Comparison of ENCODE assay signal across 1 cellular context in the genomic region with DNA sequence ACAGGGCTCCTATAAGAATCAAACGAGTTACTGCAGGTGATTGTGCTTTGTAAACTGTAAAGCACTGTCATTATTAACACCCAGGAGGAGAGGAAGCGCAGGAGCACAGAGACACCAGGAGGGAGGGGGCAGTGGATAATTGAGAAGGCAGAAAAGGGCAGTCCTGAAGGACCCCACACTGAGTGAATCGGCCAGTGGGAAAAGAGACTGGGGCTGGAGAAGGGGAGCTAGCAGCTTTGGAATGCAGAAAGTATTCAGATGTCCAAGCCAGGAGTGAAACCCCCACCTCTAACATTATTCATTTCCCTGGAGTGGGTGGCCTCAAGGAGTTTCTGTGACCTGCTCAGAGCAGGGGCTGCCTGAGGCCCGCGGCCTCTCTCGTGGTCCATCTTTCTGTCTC.
TF ChIP-seq lines count a peak whose summit lies in the region.

No MANE protein-coding gene starts in this region.

TF ChIP-seq in GM23338, 12 proteins besides CTCF, POLR2A, EP300 and RAD21 (continued from another document):
- TF ChIP-seq, protein P1, sequence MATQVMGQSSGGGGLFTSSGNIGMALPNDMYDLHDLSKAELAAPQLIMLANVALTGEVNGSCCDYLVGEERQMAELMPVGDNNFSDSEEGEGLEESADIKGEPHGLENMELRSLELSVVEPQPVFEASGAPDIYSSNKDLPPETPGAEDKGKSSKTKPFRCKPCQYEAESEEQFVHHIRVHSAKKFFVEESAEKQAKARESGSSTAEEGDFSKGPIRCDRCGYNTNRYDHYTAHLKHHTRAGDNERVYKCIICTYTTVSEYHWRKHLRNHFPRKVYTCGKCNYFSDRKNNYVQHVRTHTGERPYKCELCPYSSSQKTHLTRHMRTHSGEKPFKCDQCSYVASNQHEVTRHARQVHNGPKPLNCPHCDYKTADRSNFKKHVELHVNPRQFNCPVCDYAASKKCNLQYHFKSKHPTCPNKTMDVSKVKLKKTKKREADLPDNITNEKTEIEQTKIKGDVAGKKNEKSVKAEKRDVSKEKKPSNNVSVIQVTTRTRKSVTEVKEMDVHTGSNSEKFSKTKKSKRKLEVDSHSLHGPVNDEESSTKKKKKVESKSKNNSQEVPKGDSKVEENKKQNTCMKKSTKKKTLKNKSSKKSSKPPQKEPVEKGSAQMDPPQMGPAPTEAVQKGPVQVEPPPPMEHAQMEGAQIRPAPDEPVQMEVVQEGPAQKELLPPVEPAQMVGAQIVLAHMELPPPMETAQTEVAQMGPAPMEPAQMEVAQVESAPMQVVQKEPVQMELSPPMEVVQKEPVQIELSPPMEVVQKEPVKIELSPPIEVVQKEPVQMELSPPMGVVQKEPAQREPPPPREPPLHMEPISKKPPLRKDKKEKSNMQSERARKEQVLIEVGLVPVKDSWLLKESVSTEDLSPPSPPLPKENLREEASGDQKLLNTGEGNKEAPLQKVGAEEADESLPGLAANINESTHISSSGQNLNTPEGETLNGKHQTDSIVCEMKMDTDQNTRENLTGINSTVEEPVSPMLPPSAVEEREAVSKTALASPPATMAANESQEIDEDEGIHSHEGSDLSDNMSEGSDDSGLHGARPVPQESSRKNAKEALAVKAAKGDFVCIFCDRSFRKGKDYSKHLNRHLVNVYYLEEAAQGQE (IDR thresholded peaks at IDR 0.05; ENCODE audit: unreplicated experiment) = no peak
- TF ChIP-seq EZH2 (IDR thresholded peaks at IDR 0.05; ENCODE audit: low read depth, unreplicated experiment) = no peak
- TF ChIP-seq STAT1 (IDR thresholded peaks at IDR 0.05; ENCODE audit: unreplicated experiment) = no peak
